ENCODE assay signal across 27 cellular contexts in the genomic region with DNA sequence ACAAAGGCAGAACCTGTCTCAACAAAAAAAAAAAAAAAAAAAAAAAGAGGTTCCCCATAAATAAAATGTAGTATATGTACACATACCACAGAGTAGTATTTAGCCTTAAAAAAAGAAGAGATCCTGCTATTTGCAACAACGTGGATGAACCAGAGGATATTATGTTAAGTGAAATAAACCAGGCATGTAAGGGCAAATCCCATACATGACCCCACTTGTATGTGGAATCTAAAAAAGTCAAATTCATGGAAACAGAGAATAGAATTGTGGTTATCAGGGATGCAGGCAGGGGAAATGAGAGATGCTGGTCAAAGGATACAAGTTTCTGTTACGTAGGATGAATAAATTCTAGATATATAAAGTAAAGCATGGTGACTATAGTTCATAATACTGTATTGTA. TPM values are rescaled to one million over a fixed set of nuclear protein-coding genes. Genes with fewer than 3 reads are reported as not detected.
"Had no signal": no experiment of that assay in that cellular context is flagged by ENCODE, and none has a peak within 500 bp of the region (broad histone marks: within the 10 kb centered on the region; RNA-seq: fewer than 3 reads in every experiment).

No MANE protein-coding gene starts in this region.

- H3K27me3 ChIP-seq: ascending aorta, gastrocnemius medialis, heart left ventricle had no signal

- H3K4me3 ChIP-seq: ascending aorta, gastrocnemius medialis, heart left ventricle had no signal

- DNase-seq: activated CD4-positive, alpha-beta memory T cell treated with anti-CD3 and anti-CD28 coated beads, Interleukin-2, amount 10 ng/mL, durations not matched to agents 7 days and 5 days; activated CD4-positive, alpha-beta T cell treated with anti-CD3 and anti-CD28 coated beads for 1 hour; activated CD4-positive, alpha-beta T cell treated with anti-CD3 and anti-CD28 coated beads for 4 hours; activated CD4-positive, alpha-beta T cell treated with anti-CD3 and anti-CD28 coated beads, Interleukin-2, amount 10 ng/mL, durations not matched to agents 7 days and 5 days; activated CD4-positive, alpha-beta T cell treated with anti-CD3 and anti-CD28 coated beads, Interleukin-2, amount 50 U/mL, for 4 hours; activated CD8-positive, alpha-beta memory T cell treated with anti-CD3 and anti-CD28 coated beads, Interleukin-2, amount 50 U/mL, for 48 hours; activated gamma-delta T cell; activated naive CD4-positive, alpha-beta T cell; activated naive CD4-positive, alpha-beta T cell treated with anti-CD3 and anti-CD28 coated beads, Interleukin-2, amount 10 ng/mL, durations not matched to agents 7 days and 5 days; activated naive CD8-positive, alpha-beta T cell treated with anti-CD3 and anti-CD28 coated beads, Interleukin-2, amount 10 ng/mL, durations not matched to agents 7 days and 5 days; activated T-cell treated with anti-CD3 and anti-CD28 coated beads for 4 hours; activated T-cell treated with anti-CD3 and anti-CD28 coated beads, Interleukin-2, amount 50 U/mL, for 24 hours; activated T-cell treated with anti-CD3 and anti-CD28 coated beads, Interleukin-2, amount 50 U/mL, for 72 hours; caudate nucleus; effector CD8-positive, alpha-beta T cell; foreskin fibroblast; gastrocnemius medialis; glutamatergic neuron; heart left ventricle; T-helper 1 cell; T-helper 17 cell; T1000 had no signal

- H3K9me3 Mint-ChIP-seq: activated CD4-positive, alpha-beta memory T cell treated with anti-CD3 and anti-CD28 coated beads, Interleukin-2, amount 10 ng/mL, durations not matched to agents 7 days and 5 days; activated CD4-positive, alpha-beta T cell treated with anti-CD3 and anti-CD28 coated beads, Interleukin-2, amount 10 ng/mL, durations not matched to agents 7 days and 5 days; activated naive CD4-positive, alpha-beta T cell treated with anti-CD3 and anti-CD28 coated beads, Interleukin-2, amount 10 ng/mL, durations not matched to agents 7 days and 5 days; activated naive CD4-positive, alpha-beta T cell treated with anti-CD3 and anti-CD28 coated beads, Interleukin-2, amount 50 U/mL, for 72 hours; activated naive CD8-positive, alpha-beta T cell treated with anti-CD3 and anti-CD28 coated beads, Interleukin-2, amount 10 ng/mL, durations not matched to agents 7 days and 5 days; activated T-cell treated with anti-CD3 and anti-CD28 coated beads, Interleukin-2, amount 50 U/mL, for 24 hours; activated T-cell treated with anti-CD3 and anti-CD28 coated beads, Interleukin-2, amount 50 U/mL, for 72 hours; T-helper 2 cell treated with Interferon-gamma antibody and Interleukin-4, amounts not matched to agents 5 μg/mL and 100 μg/mL, for 36 hours had no signal

- H3K4me1 ChIP-seq: ascending aorta, gastrocnemius medialis, heart left ventricle had no signal

- H3K4me3 Mint-ChIP-seq: activated CD4-positive, alpha-beta memory T cell treated with anti-CD3 and anti-CD28 coated beads, Interleukin-2, amount 10 ng/mL, durations not matched to agents 7 days and 5 days; activated CD4-positive, alpha-beta T cell treated with anti-CD3 and anti-CD28 coated beads, Interleukin-2, amount 10 ng/mL, durations not matched to agents 7 days and 5 days; activated naive CD4-positive, alpha-beta T cell treated with anti-CD3 and anti-CD28 coated beads, Interleukin-2, amount 10 ng/mL, durations not matched to agents 7 days and 5 days; activated naive CD8-positive, alpha-beta T cell treated with anti-CD3 and anti-CD28 coated beads, Interleukin-2, amount 10 ng/mL, durations not matched to agents 7 days and 5 days; activated T-cell treated with anti-CD3 and anti-CD28 coated beads, Interleukin-2, amount 50 U/mL, for 24 hours; activated T-cell treated with anti-CD3 and anti-CD28 coated beads, Interleukin-2, amount 50 U/mL, for 72 hours; brain; T-helper 17 cell; T-helper 2 cell treated with Interferon-gamma antibody and Interleukin-4, amounts not matched to agents 5 μg/mL and 100 μg/mL, for 36 hours had no signal

- H3K36me3 ChIP-seq: ascending aorta, gastrocnemius medialis, heart left ventricle had no signal

- H3K27ac Mint-ChIP-seq: activated CD4-positive, alpha-beta memory T cell treated with anti-CD3 and anti-CD28 coated beads, Interleukin-2, amount 10 ng/mL, durations not matched to agents 7 days and 5 days; activated CD4-positive, alpha-beta T cell treated with anti-CD3 and anti-CD28 coated beads, Interleukin-2, amount 10 ng/mL, durations not matched to agents 7 days and 5 days; activated naive CD4-positive, alpha-beta T cell treated with anti-CD3 and anti-CD28 coated beads, Interleukin-2, amount 10 ng/mL, durations not matched to agents 7 days and 5 days; activated naive CD8-positive, alpha-beta T cell treated with anti-CD3 and anti-CD28 coated beads, Interleukin-2, amount 10 ng/mL, durations not matched to agents 7 days and 5 days; activated T-cell treated with anti-CD3 and anti-CD28 coated beads, Interleukin-2, amount 50 U/mL, for 24 hours; activated T-cell treated with anti-CD3 and anti-CD28 coated beads, Interleukin-2, amount 50 U/mL, for 72 hours; T-helper 17 cell; T-helper 2 cell treated with Interferon-gamma antibody and Interleukin-4, amounts not matched to agents 5 μg/mL and 100 μg/mL, for 36 hours had no signal

- H3K9me3 ChIP-seq: ascending aorta, gastrocnemius medialis, heart left ventricle had no signal

- H3K27ac ChIP-seq: ascending aorta, gastrocnemius medialis, heart left ventricle had no signal

- ATAC-seq: activated naive CD4-positive, alpha-beta T cell treated with anti-CD3 and anti-CD28 coated beads, Interleukin-2, amount 50 U/mL, for 72 hours; activated T-cell treated with anti-CD3 and anti-CD28 coated beads, Interleukin-2, amount 50 U/mL, for 72 hours; esophagus mucosa; gastrocnemius medialis; heart left ventricle; T-helper 17 cell had no signal

- H3K36me3 Mint-ChIP-seq: activated naive CD4-positive, alpha-beta T cell treated with anti-CD3 and anti-CD28 coated beads, Interleukin-2, amount 10 ng/mL, durations not matched to agents 7 days and 5 days; activated naive CD4-positive, alpha-beta T cell treated with anti-CD3 and anti-CD28 coated beads, Interleukin-2, amount 50 U/mL, for 72 hours; activated naive CD8-positive, alpha-beta T cell treated with anti-CD3 and anti-CD28 coated beads, Interleukin-2, amount 10 ng/mL, durations not matched to agents 7 days and 5 days; brain had no signal

- H3K4me1 Mint-ChIP-seq: activated CD4-positive, alpha-beta memory T cell treated with anti-CD3 and anti-CD28 coated beads, Interleukin-2, amount 10 ng/mL, durations not matched to agents 7 days and 5 days; activated CD4-positive, alpha-beta T cell treated with anti-CD3 and anti-CD28 coated beads, Interleukin-2, amount 10 ng/mL, durations not matched to agents 7 days and 5 days; activated naive CD4-positive, alpha-beta T cell treated with anti-CD3 and anti-CD28 coated beads, Interleukin-2, amount 10 ng/mL, durations not matched to agents 7 days and 5 days; activated naive CD8-positive, alpha-beta T cell treated with anti-CD3 and anti-CD28 coated beads, Interleukin-2, amount 10 ng/mL, durations not matched to agents 7 days and 5 days; T-helper 17 cell had no signal

RNA-seq across cellular contexts. Expression of gene SLC44A3, which starts 16.7 kb away (rescaled TPM):
- total RNA-seq: activated naive CD4-positive, alpha-beta T cell treated with anti-CD3 and anti-CD28 coated beads, Interleukin-2, amount 50 U/mL, for 72 hours; activated T-cell treated with anti-CD3 and anti-CD28 coated beads, Interleukin-2, amount 50 U/mL, for 72 hours; ascending aorta had no signal
